Comparison of ENCODE assay signal across 8 cellular contexts in the genomic region with DNA sequence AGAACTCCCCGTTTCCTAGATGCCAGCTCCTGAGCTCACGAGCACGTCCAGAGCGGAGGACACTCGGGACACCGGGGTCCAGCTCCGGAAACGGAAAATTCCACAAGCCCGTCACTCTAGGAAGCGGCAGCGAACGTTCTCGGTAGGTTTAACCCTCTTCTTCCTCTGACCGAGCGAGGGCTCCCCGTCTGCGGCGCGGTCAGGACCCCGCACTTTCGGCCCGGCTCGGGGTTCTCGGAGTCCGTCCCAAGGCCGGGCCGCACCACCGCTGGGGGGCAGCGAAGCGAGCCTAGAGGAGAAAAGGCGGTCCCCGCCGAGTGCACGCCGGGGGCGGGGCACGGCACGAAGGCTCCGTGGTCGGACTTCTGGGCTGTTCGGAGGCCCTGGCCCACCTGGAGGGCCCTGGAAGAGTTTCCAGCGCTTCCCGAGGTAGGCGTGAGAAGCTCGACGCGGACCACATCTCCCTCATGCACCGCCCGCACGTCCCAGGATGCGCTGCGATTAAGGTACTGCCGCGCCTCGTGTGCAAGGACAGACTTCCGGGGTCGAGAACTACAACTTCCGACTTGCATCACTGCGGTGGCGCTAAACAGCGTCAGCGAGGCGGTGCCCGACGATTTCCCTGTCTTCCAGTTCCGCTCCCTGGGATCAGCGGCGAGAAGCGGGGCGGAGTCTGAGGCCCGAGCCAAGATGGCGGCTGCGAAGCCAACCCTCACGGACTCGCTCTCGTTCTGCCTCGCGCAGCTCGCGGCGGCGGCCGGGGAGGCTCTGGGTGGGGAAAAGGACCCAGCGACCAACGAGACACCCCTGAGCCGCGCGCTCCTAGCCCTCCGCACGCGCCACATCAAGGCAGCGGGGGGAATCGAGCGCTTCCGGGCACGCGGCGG. TPM values are rescaled to one million over a fixed set of nuclear protein-coding genes. Genes with fewer than 3 reads are reported as not detected.
DNase-seq lines count a peak whose midpoint lies in the region; ATAC-seq and TF ChIP-seq lines count a peak whose summit lies in the region.

A gene with protein sequence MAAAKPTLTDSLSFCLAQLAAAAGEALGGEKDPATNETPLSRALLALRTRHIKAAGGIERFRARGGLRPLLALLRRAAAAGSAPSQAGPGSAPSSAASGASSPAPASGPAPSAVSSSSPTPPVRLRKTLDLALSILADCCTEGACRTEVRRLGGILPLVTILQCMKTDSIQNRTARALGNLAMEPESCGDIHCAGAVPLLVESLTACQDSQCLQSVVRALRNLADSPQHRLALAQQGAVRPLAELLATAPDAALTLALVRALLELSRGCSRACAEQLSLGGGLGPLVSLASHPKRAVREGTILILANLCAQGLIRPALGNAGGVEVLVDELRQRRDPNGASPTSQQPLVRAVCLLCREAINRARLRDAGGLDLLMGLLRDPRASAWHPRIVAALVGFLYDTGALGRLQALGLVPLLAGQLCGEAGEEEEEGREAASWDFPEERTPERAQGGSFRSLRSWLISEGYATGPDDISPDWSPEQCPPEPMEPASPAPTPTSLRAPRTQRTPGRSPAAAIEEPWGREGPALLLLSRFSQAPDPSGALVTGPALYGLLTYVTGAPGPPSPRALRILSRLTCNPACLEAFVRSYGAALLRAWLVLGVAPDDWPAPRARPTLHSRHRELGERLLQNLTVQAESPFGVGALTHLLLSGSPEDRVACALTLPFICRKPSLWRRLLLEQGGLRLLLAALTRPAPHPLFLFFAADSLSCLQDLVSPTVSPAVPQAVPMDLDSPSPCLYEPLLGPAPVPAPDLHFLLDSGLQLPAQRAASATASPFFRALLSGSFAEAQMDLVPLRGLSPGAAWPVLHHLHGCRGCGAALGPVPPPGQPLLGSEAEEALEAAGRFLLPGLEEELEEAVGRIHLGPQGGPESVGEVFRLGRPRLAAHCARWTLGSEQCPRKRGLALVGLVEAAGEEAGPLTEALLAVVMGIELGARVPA (plus strand): TSS at position 667 of the 887 bp plus-strand sequence. CDS start 24 bp downstream, at position 691.

- BruUV-seq in Caco-2 (replicated peaks; lab: Mats Ljungman, UMichigan), result TSS peak; percentile 36

- H3K4me1 ChIP-seq in Caco-2 (peaks cover 13% of the 10 kb centered on the region; the same call in 1 of the 2 replicates), mesenchymal stem cell (ENCODE audit: control insufficient read depth, insufficient read depth, low read depth, low read length) (peaks cover 27% of the 10 kb centered on the region)

- peak within 1 kb of the TSS; percentile 85 for H3K27ac Mint-ChIP-seq in Caco-2 (ENCODE audit: unreplicated experiment)
- H3K27ac Mint-ChIP-seq in effector memory CD8-positive, alpha-beta T cell, result peak within 1 kb of the TSS; percentile 95 to 96

- no peaks in the 10 kb centered on the region for H3K27me3 Mint-ChIP-seq in Caco-2 (ENCODE audit: insufficient read depth, unreplicated experiment)
- H3K27me3 Mint-ChIP-seq in effector memory CD8-positive, alpha-beta T cell, result no peaks in the 10 kb centered on the region

- H3K14ac ChIP-seq in mesenchymal stem cell (ENCODE audit: low read length in 2 of 2), result peak within 1 kb of the TSS in 1 of 2 experiments; percentile 97

- CTCF ChIA-PET in Caco-2 (lab: Charles Lee), result interaction anchor here (0.7 to 4.3 kb wide), 12 partner anchors 15 to 1446 kb away, joined by 3 to 33 read pairs (median 3); a partner anchor contains a TSS

- H3K9me3 ChIP-seq in Caco-2 (no peaks in the 10 kb centered on the region), mesenchymal stem cell (ENCODE audit: control insufficient read depth, low read length) (no peaks in the 10 kb centered on the region)

- no peak within 1 kb of the TSS for H2AK5ac ChIP-seq in mesenchymal stem cell (ENCODE audit: low read length, severe bottlenecking)

- H3K18ac ChIP-seq in mesenchymal stem cell (ENCODE audit: low read depth in 1 of 2, low read length in 2 of 2), result peak within 1 kb of the TSS; percentile 100

- peaks cover 31% of the 10 kb centered on the region for H3K79me1 ChIP-seq in mesenchymal stem cell (replicated peaks; ENCODE audit: low read length, poor library complexity, severe bottlenecking)

- peak within 1 kb of the TSS; percentile 99 for H4K91ac ChIP-seq in mesenchymal stem cell (ENCODE audit: low read length)

- DNase-seq in Caco-2 (peak; percentile 95 to 97), HT1080 (ENCODE audit: low read depth) (peak; percentile 96), NOMO-1 (lab: John Stamatoyannopoulos, UW; ENCODE audit: unreplicated experiment in 2 of 2) (peak; percentile 97 to 98), mesenchymal stem cell (peak; percentile 99)
- peak; percentile 92 to 96 for DNase-seq in activated CD8-positive, alpha-beta memory T cell treated with anti-CD3 and anti-CD28 coated beads for 4 hours (ENCODE audit: low read depth in 2 of 2)
- DNase-seq in effector memory CD8-positive, alpha-beta T cell, result peak; percentile 92 to 95 (median 94)
- peak; percentile 93 for DNase-seq in stimulated activated CD8-positive, alpha-beta memory T cell treated with anti-CD3 and anti-CD28 coated beads, Interleukin-12 subunit alpha, Interleukin-12 subunit beta, amount 100 ng/mL, for 4 hours (ENCODE audit: low read depth)

- H3K4me3 ChIP-seq in Caco-2 (ENCODE audit: low read depth, low read length) (peak within 1 kb of the TSS; percentile 78), mesenchymal stem cell (ENCODE audit: insufficient read depth in 1 of 2, low read depth in 1 of 2, low read length in 2 of 2) (peak within 1 kb of the TSS; percentile 79 to 87)

- H2BK5ac ChIP-seq in mesenchymal stem cell (ENCODE audit: low read depth, low read length, poor library complexity, severe bottlenecking), result peak within 1 kb of the TSS; percentile 99

- intact Hi-C loops in Caco-2 (cut with micrococcal nuclease; ENCODE audit: unreplicated experiment), result loop anchor here (1.0 to 10.0 kb wide), 6 partner anchors 18 to 416 kb away; a partner anchor contains a TSS

- peak within 1 kb of the TSS; percentile 97 for H4K8ac ChIP-seq in mesenchymal stem cell (ENCODE audit: low read length)

- TF ChIP-seq CTCF in Caco-2 (IDR thresholded peaks at IDR 0.05; ENCODE audit: insufficient read depth in 1 of 2, low read depth in 1 of 2, low read length in 1 of 2, severe bottlenecking in 1 of 2, unreplicated experiment in 1 of 2), result peak; percentile 63 to 79

- WGBS in mesenchymal stem cell, result under 1% methylated on average over 85 of the region's 98 CpGs

- H3K4me3 Mint-ChIP-seq in Caco-2 (ENCODE audit: unreplicated experiment), result peak within 1 kb of the TSS; percentile 79
- H3K4me3 Mint-ChIP-seq in effector memory CD8-positive, alpha-beta T cell, result peak within 1 kb of the TSS; percentile 89 to 91

- peak within 1 kb of the TSS in 1 of 2 experiments; percentile 75 for H2BK12ac ChIP-seq in mesenchymal stem cell (ENCODE audit: low read length in 2 of 2)

- peak; percentile 66 for ATAC-seq in GM21360 (IDR thresholded peaks at IDR 0.05; ENCODE audit: unreplicated experiment)
- ATAC-seq in effector memory CD8-positive, alpha-beta T cell (replicated peaks), result peak; percentile 68

- peak within 1 kb of the TSS in 1 of 2 experiments; percentile 84 for H3K23ac ChIP-seq in mesenchymal stem cell (ENCODE audit: low read length in 2 of 2)

- H3K27ac ChIP-seq in mesenchymal stem cell (ENCODE audit: low read length, poor library complexity, severe bottlenecking), result peak within 1 kb of the TSS; percentile 95

- H3K4me2 ChIP-seq in mesenchymal stem cell (ENCODE audit: low read length, poor library complexity, severe bottlenecking), result peak within 1 kb of the TSS; percentile 83

- peak within 1 kb of the TSS; percentile 100 for H2BK15ac ChIP-seq in mesenchymal stem cell (ENCODE audit: low read depth, poor library complexity, severe bottlenecking)

- peaks cover 22% of the 10 kb centered on the region for H3K36me3 Mint-ChIP-seq in Caco-2 (ENCODE audit: insufficient read depth, unreplicated experiment)
- H3K36me3 Mint-ChIP-seq in effector memory CD8-positive, alpha-beta T cell (ENCODE audit: insufficient read depth), result peaks cover 40% of the 10 kb centered on the region

- H3K27me3 ChIP-seq in Caco-2 (replicated peaks; ENCODE audit: control insufficient read depth, insufficient read depth, low read length) (no peaks in the 10 kb centered on the region), mesenchymal stem cell (ENCODE audit: control insufficient read depth in 1 of 2, insufficient read depth in 1 of 2, low read length in 2 of 2) (no peaks in the 10 kb centered on the region)

- H3K36me3 ChIP-seq in Caco-2 (ENCODE audit: control insufficient read depth, insufficient read depth, low read length) (peaks cover 1% of the 10 kb centered on the region; the same call in 1 of the 2 replicates), mesenchymal stem cell (ENCODE audit: control insufficient read depth in 1 of 2, insufficient read depth in 2 of 2, low read depth in 1 of 2, low read length in 2 of 2) (peaks cover 36 to 43% of the 10 kb centered on the region in 2 experiments)

- POLR2A ChIA-PET in Caco-2 (lab: Charles Lee), result interaction anchor here (0.7 to 3.5 kb wide), 10 partner anchors 13 to 414 kb away, joined by 5 to 30 read pairs (median 10); a partner anchor contains a TSS

- H2AFZ ChIP-seq in mesenchymal stem cell (ENCODE audit: low read depth, low read length), result peak within 1 kb of the TSS; percentile 95

- no peaks in the 10 kb centered on the region for H3K9me3 Mint-ChIP-seq in Caco-2 (ENCODE audit: unreplicated experiment)
- H3K9me3 Mint-ChIP-seq in effector memory CD8-positive, alpha-beta T cell, result no peaks in the 10 kb centered on the region

- H3K4me1 Mint-ChIP-seq in Caco-2 (ENCODE audit: low read depth, unreplicated experiment), result peaks cover 6% of the 10 kb centered on the region
- peaks cover 33 to 39% of the 10 kb centered on the region in 2 donors for H3K4me1 Mint-ChIP-seq in effector memory CD8-positive, alpha-beta T cell (ENCODE audit: low read depth in 2 of 2)

- peak within 1 kb of the TSS; percentile 93 for H2BK120ac ChIP-seq in mesenchymal stem cell (ENCODE audit: low read depth, low read length)

- H3K4ac ChIP-seq in mesenchymal stem cell (ENCODE audit: low read depth in 1 of 2, low read length in 2 of 2), result peak within 1 kb of the TSS; percentile 96 to 99

- H3K9ac ChIP-seq in mesenchymal stem cell (ENCODE audit: low read length), result peak within 1 kb of the TSS; percentile 99

RNA-seq across cellular contexts. Expression of the gene that starts here (rescaled TPM):
- 9.7 and 10.2 TPM in 2 replicates for total RNA-seq in Caco-2 (2022)
- total RNA-seq in HT1080 (2014; rRNA removed; shearing (Covaris generic)), result 19.8 and 21.5 TPM in 2 replicates
- polyA plus RNA-seq in HT1080 (2015; cell fraction: cytosol; rRNA removed), result 10.3 and 10.5 TPM in 2 replicates
- 27.1 and 27.7 TPM in 2 replicates for polyA plus RNA-seq in HT1080 (2015; cell fraction: nucleus; rRNA removed)
- 5.3 TPM for polyA plus RNA-seq in mesenchymal stem cell (2013, experiment 1 of 2)
- polyA plus RNA-seq in mesenchymal stem cell (2013, experiment 2 of 2), result 5.0 TPM

Comparison
In these comparisons a context has a peak if more than half of its experiments do, and no peak if none do; other contexts are left out.
1. Peak in every context shown above with its lines: DNase-seq, ATAC-seq, H3K4me3 ChIP-seq and H3K27ac ChIP-seq.